In the genomic region with DNA sequence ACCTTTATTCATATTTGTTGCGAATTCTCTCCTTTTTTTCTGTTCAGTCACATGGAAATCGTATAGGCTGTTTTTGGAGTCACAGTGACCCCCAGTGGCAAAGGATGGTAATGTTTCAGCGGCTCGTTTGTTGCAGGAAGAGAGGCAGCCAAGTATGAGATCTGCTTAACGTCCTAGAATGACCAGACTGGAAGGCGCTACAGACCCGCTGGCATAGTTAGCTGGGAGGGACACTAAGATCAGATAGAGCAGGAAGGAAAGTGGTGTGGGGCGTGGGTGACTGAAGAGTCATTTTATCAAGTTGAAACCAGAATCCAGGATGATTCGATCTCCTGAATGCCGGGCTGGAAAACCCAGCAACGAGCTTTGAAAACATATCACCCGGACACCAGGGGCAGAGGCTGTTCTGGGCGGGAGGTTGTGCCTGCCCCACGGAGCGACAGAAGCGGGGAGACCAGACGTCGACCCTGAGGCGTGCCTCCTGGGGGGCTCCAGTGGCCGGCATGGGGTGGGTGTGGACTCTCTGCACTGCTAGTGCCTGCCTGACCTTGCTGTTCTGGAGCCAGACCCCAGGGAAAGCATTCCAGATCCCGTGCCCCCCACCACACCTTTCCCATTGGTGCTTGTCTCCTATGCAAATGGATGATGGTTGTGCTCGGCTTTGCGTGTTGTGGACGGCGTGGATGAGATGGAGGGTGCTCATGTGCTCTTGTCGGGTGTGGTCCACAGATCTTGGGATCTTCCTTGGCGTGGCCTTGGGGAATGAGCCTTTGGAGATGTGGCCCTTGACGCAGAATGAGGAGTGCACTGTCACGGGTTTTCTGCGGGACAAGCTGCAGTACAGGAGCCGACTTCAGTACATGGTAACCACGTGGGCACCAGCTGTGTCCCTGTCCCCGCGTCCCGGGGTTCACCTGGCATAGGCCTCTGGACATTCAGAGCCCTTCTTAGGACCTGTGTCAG, we compare ENCODE assay signal across 8 cellular contexts. TPM values are rescaled to one million over a fixed set of nuclear protein-coding genes. Genes with fewer than 3 reads are reported as not detected.
A peak's percentile ranks its signal among the peaks of the same experiment; 100 is the strongest.
DNase-seq lines count a peak whose midpoint lies in the region; ATAC-seq and TF ChIP-seq lines count a peak whose summit lies in the region.

No MANE protein-coding gene starts in this region.

- intact Hi-C loops in activated CD4-positive, alpha-beta T cell treated with anti-CD3 and anti-CD28 coated beads, Interleukin-2, amount 10 ng/mL, durations not matched to agents 24 days and 14 days (cut with micrococcal nuclease): loop anchor here (1.0 to 10.0 kb wide), 5 partner anchors 77 to 284 kb away; no protein-coding TSS in a partner anchor

- peak overlapping the region; percentile 59 for H3K4me3 Mint-ChIP-seq in activated CD4-positive, alpha-beta T cell treated with anti-CD3 and anti-CD28 coated beads, Interleukin-2, amount 10 ng/mL, durations not matched to agents 24 days and 14 days

- H3K9ac ChIP-seq in liver (ENCODE audit: low read depth in 1 of 2, low read length in 2 of 2): no peak overlapping the region

- DNase-seq in COLO668 (lab: John Stamatoyannopoulos, UW; ENCODE audit: unreplicated experiment) (peak; percentile 63), NCI-H524 treated with DMSO at 0.1 percent for 48 hours (lab: John Stamatoyannopoulos, UW) (peak; percentile 66), dedifferentiated amniotic fluid mesenchymal stem cell (ENCODE audit: extremely low spot score) (peak; percentile 86)
- DNase-seq in activated CD4-positive, alpha-beta T cell treated with anti-CD3 and anti-CD28 coated beads, Interleukin-2, amount 10 ng/mL, durations not matched to agents 24 days and 14 days: peak; percentile 95
- DNase-seq in stimulated activated CD4-positive, alpha-beta T cell treated with anti-CD3 and anti-CD28 coated beads, Interleukin-4, amount 100 ng/mL, for 1 hour: peak; percentile 75

- H3K4me3 ChIP-seq in liver (ENCODE audit: low read depth in 1 of 3, low read length in 3 of 3): peak overlapping the region in 1 of 3 donors; percentile 3

- no peak overlapping the region for H3K27ac ChIP-seq in liver (ENCODE audit: low read depth in 1 of 2, low read length in 2 of 2)

- H3K4me1 ChIP-seq in liver (ENCODE audit: control insufficient read depth in 4 of 4, insufficient read depth in 4 of 4, low read length in 3 of 4): peaks cover 0 to 7% (median 3%) of the 10 kb centered on the region in 4 donors

- peak; percentile 96 for TF ChIP-seq CTCF in liver (IDR thresholded peaks at IDR 0.05; ENCODE audit: low read depth, low read length, missing input control)

- H3K9me3 Mint-ChIP-seq in activated CD4-positive, alpha-beta T cell treated with anti-CD3 and anti-CD28 coated beads, Interleukin-2, amount 10 ng/mL, durations not matched to agents 24 days and 14 days: no peaks in the 10 kb centered on the region

- H3K9me3 ChIP-seq in liver (ENCODE audit: control insufficient read depth in 4 of 4, low read length in 3 of 4): no peaks in the 10 kb centered on the region

- no peaks in the 10 kb centered on the region for H3K36me3 ChIP-seq in liver (ENCODE audit: control insufficient read depth in 4 of 4, insufficient read depth in 3 of 4, low read depth in 1 of 4, low read length in 3 of 4)

- 43% methylated on average over 35 of the region's 35 CpGs for WGBS in liver

- no peaks in the 10 kb centered on the region for H3K36me3 Mint-ChIP-seq in activated CD4-positive, alpha-beta T cell treated with anti-CD3 and anti-CD28 coated beads, Interleukin-2, amount 10 ng/mL, durations not matched to agents 24 days and 14 days (ENCODE audit: low read depth)

- no peaks in the 10 kb centered on the region for H3K27me3 Mint-ChIP-seq in activated CD4-positive, alpha-beta T cell treated with anti-CD3 and anti-CD28 coated beads, Interleukin-2, amount 10 ng/mL, durations not matched to agents 24 days and 14 days

- H3K27me3 ChIP-seq in liver (ENCODE audit: control insufficient read depth in 4 of 4, insufficient read depth in 4 of 4, low read length in 3 of 4): no peaks in the 10 kb centered on the region

- peak; percentile 62 for ATAC-seq in HG02678 (IDR thresholded peaks at IDR 0.05; ENCODE audit: unreplicated experiment)
- no peak for ATAC-seq in HG03571 (IDR thresholded peaks at IDR 0.05; ENCODE audit: unreplicated experiment)

- peak; percentile 97 to 99 for TF ChIP-seq RAD21 in liver (IDR thresholded peaks at IDR 0.05)

- H3K27ac Mint-ChIP-seq in activated CD4-positive, alpha-beta T cell treated with anti-CD3 and anti-CD28 coated beads, Interleukin-2, amount 10 ng/mL, durations not matched to agents 24 days and 14 days: no peak overlapping the region

- peaks cover 6% of the 10 kb centered on the region for H3K4me1 Mint-ChIP-seq in activated CD4-positive, alpha-beta T cell treated with anti-CD3 and anti-CD28 coated beads, Interleukin-2, amount 10 ng/mL, durations not matched to agents 24 days and 14 days

TF ChIP-seq in liver, 16 proteins besides CTCF, POLR2A, EP300 and RAD21:
- TF ChIP-seq RXRA (IDR thresholded peaks at IDR 0.05): peak; percentile 10 to 11
- TF ChIP-seq FOXA2 (IDR thresholded peaks at IDR 0.05): no peak

RNA-seq across cellular contexts. Expression of a gene that starts 7.7 kb away (rescaled TPM):
- 0.30 TPM in 1 of 2 replicates, not detected in the other for total RNA-seq in activated CD4-positive, alpha-beta T cell treated with anti-CD3 and anti-CD28 coated beads, Interleukin-2, amount 10 ng/mL, durations not matched to agents 24 days and 14 days
- under 1 TPM; 0.25 to 0.93 TPM for total RNA-seq in liver
- polyA plus RNA-seq in liver: under 1 TPM; 0.40 to 0.43 TPM

RNA-seq across cellular contexts. Expression of a gene that starts 31.8 kb away (rescaled TPM):
- total RNA-seq in activated CD4-positive, alpha-beta T cell treated with anti-CD3 and anti-CD28 coated beads, Interleukin-2, amount 10 ng/mL, durations not matched to agents 24 days and 14 days: 2.6 and 3.7 TPM in 2 replicates
- total RNA-seq in liver: 10 to 100 TPM; 26.7 to 45.1 TPM
- 10 to 100 TPM in 1 of 2 donors, 1 to 10 TPM in 1; 3.8 to 95.7 TPM for polyA plus RNA-seq in liver
